Comparison of ENCODE assay signal across 2 cellular contexts in the genomic region with DNA sequence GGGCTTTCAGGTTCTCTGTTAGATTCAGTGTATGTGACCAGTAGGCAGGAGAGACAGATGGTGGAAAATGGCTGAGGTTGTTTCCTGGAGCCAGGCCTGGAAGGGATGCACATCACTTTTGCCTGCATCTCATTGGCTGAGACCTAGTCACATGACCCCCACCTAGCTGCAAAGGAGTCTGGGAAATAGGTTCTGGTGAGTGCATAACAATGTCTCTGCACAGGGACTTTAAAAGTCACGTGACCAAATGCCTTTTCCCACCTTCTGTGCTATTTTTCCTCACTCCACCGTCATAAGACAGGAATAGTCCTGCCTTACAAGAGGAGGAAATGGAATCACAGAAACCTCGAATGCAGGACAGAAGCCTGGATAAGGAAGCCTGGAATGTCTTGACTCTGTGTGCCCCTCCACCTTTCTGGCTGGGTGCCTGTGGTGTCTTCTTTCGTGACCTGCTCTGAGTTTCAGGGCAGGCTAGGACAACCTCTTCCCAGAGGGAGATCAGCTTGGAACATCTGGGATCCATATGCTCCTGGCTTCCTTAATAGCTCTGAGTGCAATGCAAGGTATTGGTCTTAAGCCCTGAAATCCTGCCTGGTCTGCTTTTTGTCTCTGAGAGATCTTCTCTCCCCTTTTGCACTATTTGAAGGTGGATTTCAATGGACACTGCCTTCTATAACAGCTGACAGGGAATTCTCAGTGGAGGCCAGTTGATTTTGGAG.
TF ChIP-seq lines count a peak whose summit lies in the region.

No MANE protein-coding gene starts in this region.

TF ChIP-seq in Ishikawa, 13 proteins besides CTCF, POLR2A, EP300 and RAD21 (continued from another document):
- no peak for TF ChIP-seq TEAD4 (IDR thresholded peaks at IDR 0.05)

TF ChIP-seq in K562, 482 proteins besides CTCF, POLR2A, EP300 and RAD21 (continued from another document):
- TF ChIP-seq, protein P1, sequence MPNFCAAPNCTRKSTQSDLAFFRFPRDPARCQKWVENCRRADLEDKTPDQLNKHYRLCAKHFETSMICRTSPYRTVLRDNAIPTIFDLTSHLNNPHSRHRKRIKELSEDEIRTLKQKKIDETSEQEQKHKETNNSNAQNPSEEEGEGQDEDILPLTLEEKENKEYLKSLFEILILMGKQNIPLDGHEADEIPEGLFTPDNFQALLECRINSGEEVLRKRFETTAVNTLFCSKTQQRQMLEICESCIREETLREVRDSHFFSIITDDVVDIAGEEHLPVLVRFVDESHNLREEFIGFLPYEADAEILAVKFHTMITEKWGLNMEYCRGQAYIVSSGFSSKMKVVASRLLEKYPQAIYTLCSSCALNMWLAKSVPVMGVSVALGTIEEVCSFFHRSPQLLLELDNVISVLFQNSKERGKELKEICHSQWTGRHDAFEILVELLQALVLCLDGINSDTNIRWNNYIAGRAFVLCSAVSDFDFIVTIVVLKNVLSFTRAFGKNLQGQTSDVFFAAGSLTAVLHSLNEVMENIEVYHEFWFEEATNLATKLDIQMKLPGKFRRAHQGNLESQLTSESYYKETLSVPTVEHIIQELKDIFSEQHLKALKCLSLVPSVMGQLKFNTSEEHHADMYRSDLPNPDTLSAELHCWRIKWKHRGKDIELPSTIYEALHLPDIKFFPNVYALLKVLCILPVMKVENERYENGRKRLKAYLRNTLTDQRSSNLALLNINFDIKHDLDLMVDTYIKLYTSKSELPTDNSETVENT (CRISPR knock-in tag; IDR thresholded peaks at IDR 0.05), result no peak
- TF ChIP-seq, protein P2, sequence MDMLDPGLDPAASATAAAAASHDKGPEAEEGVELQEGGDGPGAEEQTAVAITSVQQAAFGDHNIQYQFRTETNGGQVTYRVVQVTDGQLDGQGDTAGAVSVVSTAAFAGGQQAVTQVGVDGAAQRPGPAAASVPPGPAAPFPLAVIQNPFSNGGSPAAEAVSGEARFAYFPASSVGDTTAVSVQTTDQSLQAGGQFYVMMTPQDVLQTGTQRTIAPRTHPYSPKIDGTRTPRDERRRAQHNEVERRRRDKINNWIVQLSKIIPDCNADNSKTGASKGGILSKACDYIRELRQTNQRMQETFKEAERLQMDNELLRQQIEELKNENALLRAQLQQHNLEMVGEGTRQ (CRISPR knock-in tag; IDR thresholded peaks at IDR 0.05), result peak; percentile 60; the same call in 1 of the 2 replicates
- TF ChIP-seq JUND (IDR thresholded peaks at IDR 0.05; ENCODE audit: borderline replicate concordance, low read depth, low read length) (no peak), JUND (tag; IDR thresholded peaks at IDR 0.05; ENCODE audit: borderline replicate concordance, low read depth, low read length) (no peak), TOE1 (IDR thresholded peaks at IDR 0.05; ENCODE audit: borderline replicate concordance) (0 out of 2 replicates have a peak, but pooled peaks have one; percentile 33), TOE1 (CRISPR knock-in tag; IDR thresholded peaks at IDR 0.05; ENCODE audit: borderline replicate concordance, low read depth) (no peak)
- TF ChIP-seq, protein P3, sequence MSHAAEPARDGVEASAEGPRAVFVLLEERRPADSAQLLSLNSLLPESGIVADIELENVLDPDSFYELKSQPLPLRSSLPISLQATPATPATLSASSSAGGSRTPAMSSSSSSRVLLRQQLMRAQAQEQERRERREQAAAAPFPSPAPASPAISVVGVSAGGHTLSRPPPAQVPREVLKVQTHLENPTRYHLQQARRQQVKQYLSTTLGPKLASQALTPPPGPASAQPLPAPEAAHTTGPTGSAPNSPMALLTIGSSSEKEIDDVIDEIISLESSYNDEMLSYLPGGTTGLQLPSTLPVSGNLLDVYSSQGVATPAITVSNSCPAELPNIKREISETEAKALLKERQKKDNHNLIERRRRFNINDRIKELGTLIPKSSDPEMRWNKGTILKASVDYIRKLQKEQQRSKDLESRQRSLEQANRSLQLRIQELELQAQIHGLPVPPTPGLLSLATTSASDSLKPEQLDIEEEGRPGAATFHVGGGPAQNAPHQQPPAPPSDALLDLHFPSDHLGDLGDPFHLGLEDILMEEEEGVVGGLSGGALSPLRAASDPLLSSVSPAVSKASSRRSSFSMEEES (CRISPR knock-in tag; IDR thresholded peaks at IDR 0.05), result peak; percentile 91
- TF ChIP-seq, protein P4, sequence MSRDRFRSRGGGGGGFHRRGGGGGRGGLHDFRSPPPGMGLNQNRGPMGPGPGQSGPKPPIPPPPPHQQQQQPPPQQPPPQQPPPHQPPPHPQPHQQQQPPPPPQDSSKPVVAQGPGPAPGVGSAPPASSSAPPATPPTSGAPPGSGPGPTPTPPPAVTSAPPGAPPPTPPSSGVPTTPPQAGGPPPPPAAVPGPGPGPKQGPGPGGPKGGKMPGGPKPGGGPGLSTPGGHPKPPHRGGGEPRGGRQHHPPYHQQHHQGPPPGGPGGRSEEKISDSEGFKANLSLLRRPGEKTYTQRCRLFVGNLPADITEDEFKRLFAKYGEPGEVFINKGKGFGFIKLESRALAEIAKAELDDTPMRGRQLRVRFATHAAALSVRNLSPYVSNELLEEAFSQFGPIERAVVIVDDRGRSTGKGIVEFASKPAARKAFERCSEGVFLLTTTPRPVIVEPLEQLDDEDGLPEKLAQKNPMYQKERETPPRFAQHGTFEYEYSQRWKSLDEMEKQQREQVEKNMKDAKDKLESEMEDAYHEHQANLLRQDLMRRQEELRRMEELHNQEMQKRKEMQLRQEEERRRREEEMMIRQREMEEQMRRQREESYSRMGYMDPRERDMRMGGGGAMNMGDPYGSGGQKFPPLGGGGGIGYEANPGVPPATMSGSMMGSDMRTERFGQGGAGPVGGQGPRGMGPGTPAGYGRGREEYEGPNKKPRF (IDR thresholded peaks at IDR 0.05; ENCODE audit: low read depth, low read length), result no peak
